Comparison of ENCODE assay signal across 14 cellular contexts in the genomic region with DNA sequence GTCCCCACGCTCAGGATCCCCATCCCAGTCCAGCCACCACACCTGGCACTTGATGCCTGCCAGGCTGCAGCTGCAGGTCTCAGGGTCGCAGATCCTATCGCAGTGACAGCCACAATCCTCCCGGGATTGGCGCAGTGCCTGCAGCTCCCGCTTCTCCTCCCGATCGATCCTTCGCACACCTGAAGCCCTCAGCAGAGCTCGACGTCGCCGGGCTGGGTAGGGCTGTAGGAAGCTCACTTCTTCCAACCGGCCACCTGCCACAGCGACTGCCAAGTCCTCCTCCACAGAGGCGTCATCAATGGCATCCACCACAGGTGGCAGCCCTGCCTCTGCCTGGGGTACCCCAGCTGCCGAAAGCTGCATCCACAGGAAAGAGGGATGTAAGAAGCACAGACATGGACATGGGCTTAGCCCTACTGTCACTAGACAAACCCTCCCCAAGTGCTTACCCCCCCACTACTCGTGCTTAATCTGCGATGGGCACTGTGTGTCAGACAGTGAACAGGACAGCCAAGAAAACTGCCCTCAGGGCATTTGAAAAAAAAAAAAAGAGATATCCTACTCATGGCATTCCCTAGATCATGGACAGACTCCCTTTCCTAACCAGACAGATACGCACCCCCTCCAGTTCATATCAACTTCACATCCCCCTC. TPM values are rescaled to one million over a fixed set of nuclear protein-coding genes. Genes with fewer than 3 reads are reported as not detected.
DNase-seq lines count a peak whose midpoint lies in the region; ATAC-seq, FAIRE-seq and TF ChIP-seq lines count a peak whose summit lies in the region.
"Had no signal": no experiment of that assay in that cellular context is flagged by ENCODE, and none has a peak within 500 bp of the region (broad histone marks: within the 10 kb centered on the region; RNA-seq: fewer than 3 reads in every experiment).

No MANE protein-coding gene starts in this region.

- no peak overlapping the region for H3K27ac ChIP-seq in astrocyte (ENCODE audit: low read depth, low read length)
- no peak overlapping the region for H3K27ac ChIP-seq in sigmoid colon
- H3K27ac ChIP-seq: GM23248, left lung had no signal

- intact Hi-C loops in sigmoid colon (cut with DNase I) = no loop called here

- peaks cover 99% of the 10 kb centered on the region for H4K20me1 ChIP-seq in astrocyte (ENCODE audit: insufficient read depth, low read length)

- ATAC-seq in activated naive CD8-positive, alpha-beta T cell treated with anti-CD3 and anti-CD28 coated beads, Interleukin-2, amount 50 U/mL, for 24 hours = no peak
- ATAC-seq: left lung had no signal

- TF ChIP-seq POLR2A in sigmoid colon (IDR thresholded peaks at IDR 0.05) = no peak

- no peak for TF ChIP-seq EP300 in sigmoid colon (IDR thresholded peaks at IDR 0.05)

- no peaks in the 10 kb centered on the region for H3K27me3 ChIP-seq in astrocyte (ENCODE audit: insufficient read depth, low read length)
- no peaks in the 10 kb centered on the region for H3K27me3 ChIP-seq in sigmoid colon
- H3K27me3 ChIP-seq in HAP-1 (ENCODE audit: low read depth) = no peaks in the 10 kb centered on the region
- H3K27me3 ChIP-seq: left lung had no signal

- peak overlapping the region; percentile 61 for H3K4me3 Mint-ChIP-seq in activated naive CD8-positive, alpha-beta T cell
- no peak overlapping the region for H3K4me3 Mint-ChIP-seq in activated naive CD8-positive, alpha-beta T cell treated with anti-CD3 and anti-CD28 coated beads, Interleukin-2, amount 50 U/mL, for 24 hours
- H3K4me3 Mint-ChIP-seq in astrocyte (ENCODE audit: unreplicated experiment) = peak overlapping the region; percentile 60

- H3K4me1 ChIP-seq in astrocyte (ENCODE audit: insufficient read depth, low read length) (peaks cover 47% of the 10 kb centered on the region), sigmoid colon (peaks cover 0 to 74% (median 65%) of the 10 kb centered on the region in 4 donors), HAP-1 (no peaks in the 10 kb centered on the region; the same call in 1 of the 2 replicates)

- no peak overlapping the region for H3K27ac Mint-ChIP-seq in activated naive CD8-positive, alpha-beta T cell
- H3K27ac Mint-ChIP-seq in activated naive CD8-positive, alpha-beta T cell treated with anti-CD3 and anti-CD28 coated beads, Interleukin-2, amount 50 U/mL, for 24 hours = no peak overlapping the region
- peak overlapping the region; percentile 93 for H3K27ac Mint-ChIP-seq in astrocyte (ENCODE audit: unreplicated experiment)

- H2AFZ ChIP-seq in astrocyte (ENCODE audit: low read depth, low read length) = no peak overlapping the region
- H2AFZ ChIP-seq: GM23248 had no signal

- in situ Hi-C loops in HAP-1 (cut with MboI; ENCODE audit: low sequenced_read_pairs) = no loop called here

- H3K9me3 ChIP-seq in astrocyte (ENCODE audit: insufficient read depth, low read depth, low read length) = no peaks in the 10 kb centered on the region
- H3K9me3 ChIP-seq in sigmoid colon = no peaks in the 10 kb centered on the region
- H3K9me3 ChIP-seq in HAP-1 = no peaks in the 10 kb centered on the region
- H3K9me3 ChIP-seq: left lung had no signal

- peaks cover 98% of the 10 kb centered on the region for H3K79me2 ChIP-seq in astrocyte (ENCODE audit: insufficient read depth, low read length)

- H3K36me3 ChIP-seq in astrocyte (ENCODE audit: insufficient read depth, low read length) (peaks cover 60% of the 10 kb centered on the region), sigmoid colon (peaks cover 27 to 66% (median 32%) of the 10 kb centered on the region in 4 donors), HAP-1 (replicated peaks) (peaks cover 15% of the 10 kb centered on the region)

- WGBS in sigmoid colon, 2 donors = 81 to 89% methylated on average over 20 of the region's 20 CpGs

- H3K4me3 ChIP-seq in astrocyte (ENCODE audit: insufficient read depth, low read depth, low read length) (no peak overlapping the region), sigmoid colon (no peak overlapping the region), HAP-1 (no peak overlapping the region)
- H3K4me3 ChIP-seq: GM23248, left lung had no signal

- H3K36me3 Mint-ChIP-seq in activated naive CD8-positive, alpha-beta T cell = peaks cover 19% of the 10 kb centered on the region
- H3K36me3 Mint-ChIP-seq in activated naive CD8-positive, alpha-beta T cell treated with anti-CD3 and anti-CD28 coated beads, Interleukin-2, amount 50 U/mL, for 24 hours (ENCODE audit: low read depth) = peaks cover 84% of the 10 kb centered on the region
- H3K36me3 Mint-ChIP-seq in astrocyte (ENCODE audit: low read depth, unreplicated experiment) = peaks cover 32% of the 10 kb centered on the region

- no peak overlapping the region for H3K9ac ChIP-seq in astrocyte (ENCODE audit: low read length)
- H3K9ac ChIP-seq: GM23248 had no signal

- no peaks in the 10 kb centered on the region for H3K27me3 Mint-ChIP-seq in activated naive CD8-positive, alpha-beta T cell
- no peaks in the 10 kb centered on the region for H3K27me3 Mint-ChIP-seq in activated naive CD8-positive, alpha-beta T cell treated with anti-CD3 and anti-CD28 coated beads, Interleukin-2, amount 50 U/mL, for 24 hours
- H3K27me3 Mint-ChIP-seq in astrocyte (ENCODE audit: low read depth, unreplicated experiment) = no peaks in the 10 kb centered on the region

- no peak for DNase-seq in activated naive CD8-positive, alpha-beta T cell treated with anti-CD3 and anti-CD28 coated beads, Interleukin-2, amount 50 U/mL, for 24 hours
- DNase-seq in NCI-H2081 (lab: John Stamatoyannopoulos, UW) (peak; percentile 74 to 91), astrocyte (ENCODE audit: low read depth) (no peak), sigmoid colon (peak; percentile 64), cerebellar nuclear complex (lab: John Stamatoyannopoulos, UW) (no peak), EL (no peak), HAP-1 (ENCODE audit: low spot score in 2 of 2) (no peak)
- DNase-seq: activated CD4-positive, CD25-positive, alpha-beta regulatory T cell; effector memory CD4-positive, alpha-beta T cell; left lung had no signal

- H3K4me1 Mint-ChIP-seq in activated naive CD8-positive, alpha-beta T cell (ENCODE audit: low read depth) = peaks cover 63% of the 10 kb centered on the region
- peaks cover 77% of the 10 kb centered on the region for H3K4me1 Mint-ChIP-seq in activated naive CD8-positive, alpha-beta T cell treated with anti-CD3 and anti-CD28 coated beads, Interleukin-2, amount 50 U/mL, for 24 hours
- peaks cover 79% of the 10 kb centered on the region for H3K4me1 Mint-ChIP-seq in astrocyte (ENCODE audit: low read depth, unreplicated experiment)

- no peak for TF ChIP-seq CTCF in astrocyte (IDR thresholded peaks at IDR 0.05; ENCODE audit: insufficient read depth, low read depth, low read length)
- TF ChIP-seq CTCF in sigmoid colon (IDR thresholded peaks at IDR 0.05) = no peak

- H3K4me2 ChIP-seq in astrocyte (ENCODE audit: low read length) = no peak overlapping the region

- no peak for FAIRE-seq in astrocyte (lab: Jason Lieb, UNC)
- FAIRE-seq: D721Med had no signal

- H3K9me3 Mint-ChIP-seq in activated naive CD8-positive, alpha-beta T cell (ENCODE audit: low read depth) = no peaks in the 10 kb centered on the region
- no peaks in the 10 kb centered on the region for H3K9me3 Mint-ChIP-seq in activated naive CD8-positive, alpha-beta T cell treated with anti-CD3 and anti-CD28 coated beads, Interleukin-2, amount 50 U/mL, for 24 hours
- no peaks in the 10 kb centered on the region for H3K9me3 Mint-ChIP-seq in astrocyte (ENCODE audit: unreplicated experiment)

RNA-seq across cellular contexts. Expression of a gene that starts 9.2 kb away (rescaled TPM):
- 42.3 and 47.0 TPM in 2 replicates for total RNA-seq in astrocyte
- total RNA-seq in sigmoid colon = 100 to 1,000 TPM in 1 of 4 donors, 10 to 100 TPM in 3; 12.8 to 135 (median 21.9) TPM
- polyA plus RNA-seq in sigmoid colon = 10 to 100 TPM; 15.6 to 26.7 (median 16.9) TPM

RNA-seq across cellular contexts. Expression of a gene that starts 36.7 kb away (rescaled TPM):
- 3.9 and 4.1 TPM in 2 replicates for total RNA-seq in astrocyte
- total RNA-seq in sigmoid colon = 1 to 10 TPM; 2.9 to 7.1 (median 4.4) TPM
- polyA plus RNA-seq in sigmoid colon = 1 to 10 TPM in 2 of 3 donors, under 1 TPM in 1; 0.60 to 6.0 (median 2.8) TPM

RNA-seq across cellular contexts. Expression of a gene that starts 36.8 kb away (rescaled TPM):
- 39.5 and 45.6 TPM in 2 replicates for total RNA-seq in astrocyte
- total RNA-seq in sigmoid colon = 10 to 100 TPM; 43.5 to 49.9 (median 48.9) TPM
- 10 to 100 TPM; 35.4 to 54.5 (median 40.7) TPM for polyA plus RNA-seq in sigmoid colon

RNA-seq across cellular contexts. Expression of a gene that starts 48.2 kb away (rescaled TPM):
- total RNA-seq in astrocyte (1.1 and 1.5 TPM in 2 replicates), sigmoid colon (under 1 TPM in 1 of 4 donors, not detected in 3; 0.54 TPM)
- 1 to 10 TPM in 1 of 3 donors, under 1 TPM in 2; 0.25 to 1.2 (median 0.69) TPM for polyA plus RNA-seq in sigmoid colon
- total RNA-seq: GM23248, HT1080 had no signal
- polyA plus RNA-seq: GM23248 had no signal

Comparison
In these comparisons a context has a peak if more than half of its experiments do, and no peak if none do; other contexts are left out.
1. DNase-seq: peak in NCI-H2081 (2 of 2) and sigmoid colon (single experiment); none in activated naive CD8-positive, alpha-beta T cell treated with anti-CD3 and anti-CD28 coated beads, Interleukin-2, amount 50 U/mL, for 24 hours (single experiment), astrocyte (single experiment), cerebellar nuclear complex (0 of 2), EL (single experiment) and HAP-1 (0 of 2).